19 cellular contexts compared by ENCODE assay signal in genomic region chr20:51211191-51211590, GRCh38.
A peak's percentile ranks its signal among the peaks of the same experiment; 100 is the strongest.
DNase-seq lines count a peak whose midpoint lies in the region; FAIRE-seq and TF ChIP-seq lines count a peak whose summit lies in the region.
"Had no signal": no experiment of that assay in that cellular context is flagged by ENCODE, and none has a peak within 500 bp of the region (broad histone marks: within the 10 kb centered on the region; RNA-seq: fewer than 3 reads in every experiment).

No MANE protein-coding gene starts in this region.

- no peaks in the 10 kb centered on the region for H3K9me1 ChIP-seq in keratinocyte (ENCODE audit: control insufficient read depth, extremely low read depth, insufficient read depth, low read length)

- no peak overlapping the region for H2AFZ ChIP-seq in keratinocyte (ENCODE audit: control insufficient read depth, low read length)

- H3K27ac ChIP-seq in left ventricle myocardium inferior (replicated peaks) (no peak overlapping the region), keratinocyte (ENCODE audit: control insufficient read depth, insufficient read depth, low read length) (no peak overlapping the region)
- H3K27ac ChIP-seq: A549, BLaER1 had no signal

- peak overlapping the region; percentile 22 for H3K4me2 ChIP-seq in keratinocyte (ENCODE audit: control insufficient read depth, extremely low read depth, insufficient read depth, low read depth, low read length)
- H3K4me2 ChIP-seq: A549, BLaER1 had no signal

- no peak overlapping the region for H3K9ac ChIP-seq in keratinocyte (ENCODE audit: control insufficient read depth, extremely low read depth, insufficient read depth, low read length)
- H3K9ac ChIP-seq: BLaER1 had no signal

- H3K9me3 ChIP-seq in left ventricle myocardium inferior (replicated peaks), result no peaks in the 10 kb centered on the region
- no peaks in the 10 kb centered on the region for H3K9me3 ChIP-seq in keratinocyte (ENCODE audit: control insufficient read depth, low read depth, low read length)
- H3K9me3 ChIP-seq: A549 had no signal

- intact Hi-C loops in cardiac septum (cut with DNase I) (no loop called here), left ventricle myocardium inferior (cut with micrococcal nuclease) (no loop called here)

- H3K27me3 ChIP-seq in left ventricle myocardium inferior (ENCODE audit: low read depth), result peaks cover 88% of the 10 kb centered on the region
- peaks cover 4% of the 10 kb centered on the region for H3K27me3 ChIP-seq in bronchial epithelial cell (ENCODE audit: control insufficient read depth, insufficient read depth, low read length)
- H3K27me3 ChIP-seq in keratinocyte (ENCODE audit: control insufficient read depth, extremely low read depth, insufficient read depth, low read length), result peaks cover 7% of the 10 kb centered on the region
- H3K27me3 ChIP-seq: BLaER1 had no signal

- no peaks in the 10 kb centered on the region for H3K36me3 ChIP-seq in left ventricle myocardium inferior
- no peaks in the 10 kb centered on the region for H3K36me3 ChIP-seq in bronchial epithelial cell (ENCODE audit: control insufficient read depth, insufficient read depth, low read length)
- H3K36me3 ChIP-seq in keratinocyte (ENCODE audit: control insufficient read depth in 2 of 2, extremely low read depth in 1 of 2, insufficient read depth in 2 of 2, low read length in 2 of 2), result no peaks in the 10 kb centered on the region
- H3K36me3 ChIP-seq: BLaER1 had no signal

- dilution Hi-C loops in keratinocyte (cut with MboI; ENCODE audit: extremely low pct_ligation_motif_present, low sequenced_read_pairs), result no loop called here

- no peak overlapping the region for H3K4me3 ChIP-seq in left ventricle myocardium inferior
- no peak overlapping the region for H3K4me3 ChIP-seq in bronchial epithelial cell (ENCODE audit: low read depth, low read length)
- no peak overlapping the region for H3K4me3 ChIP-seq in keratinocyte (ENCODE audit: control insufficient read depth in 2 of 3, extremely low read depth in 1 of 3, insufficient read depth in 2 of 3, low read depth in 1 of 3, low read length in 3 of 3)
- H3K4me3 ChIP-seq: A549, BLaER1, K562 had no signal

- TF ChIP-seq CTCF in left ventricle myocardium inferior (IDR thresholded peaks at IDR 0.05; ENCODE audit: borderline replicate concordance) (no peak), bronchial epithelial cell (IDR thresholded peaks at IDR 0.05; ENCODE audit: insufficient read depth, low read length, severe bottlenecking) (no peak), keratinocyte (optimal IDR thresholded peaks at IDR 0.05 in 1 of 3, IDR thresholded peaks at IDR 0.05 in 1 of 3, conservative IDR thresholded peaks at IDR 0.05 in 1 of 3; ENCODE audit: extremely low read depth in 1 of 3, insufficient read depth in 2 of 3, low read length in 3 of 3) (no peak)

- FAIRE-seq in bronchial epithelial cell (lab: Jason Lieb, UNC), result no peak
- peak; percentile 65 for FAIRE-seq in keratinocyte (lab: Jason Lieb, UNC)
- FAIRE-seq: A549, GM12891, K562 had no signal

- H3K4me1 ChIP-seq in left ventricle myocardium inferior, result no peaks in the 10 kb centered on the region
- H3K4me1 ChIP-seq in keratinocyte (ENCODE audit: control insufficient read depth, extremely low read depth, insufficient read depth, low read length), result peaks cover 7% of the 10 kb centered on the region
- H3K4me1 ChIP-seq: A549, BLaER1 had no signal

- peak; percentile 26 for DNase-seq in cardiac septum (ENCODE audit: low spot score)
- DNase-seq in left ventricle myocardium inferior, result no peak
- peak; percentile 69 for DNase-seq in bronchial epithelial cell (ENCODE audit: low read depth)
- DNase-seq in keratinocyte (ENCODE audit: low read depth, low spot score), result peak; percentile 40
- DNase-seq in NCI-H82 treated with DMSO at 0.1 percent for 48 hours (lab: John Stamatoyannopoulos, UW; ENCODE audit: unreplicated experiment), result no peak
- no peak for DNase-seq in activated naive CD4-positive, alpha-beta T cell (lab: John Stamatoyannopoulos, UW)
- no peak for DNase-seq in amygdala (lab: John Stamatoyannopoulos, UW)
- DNase-seq in KG1 (lab: John Stamatoyannopoulos, UW), result no peak
- DNase-seq: CD4-positive, alpha-beta memory T cell; GOT3; NCI-H1436 treated with DMSO at 0.1 percent for 48 hours; NCI-H2029 treated with DMSO at 0.1 percent for 48 hours; NCI-H510A; OCI-M1; SIG-M5 had no signal

- H4K20me1 ChIP-seq in keratinocyte (ENCODE audit: control insufficient read depth, extremely low read depth, insufficient read depth, low read length), result no peaks in the 10 kb centered on the region
- H4K20me1 ChIP-seq: BLaER1 had no signal

- H3K79me2 ChIP-seq in keratinocyte (ENCODE audit: control insufficient read depth, insufficient read depth, low read length), result no peaks in the 10 kb centered on the region

Comparison
In these comparisons a context has a peak if more than half of its experiments do, and no peak if none do; other contexts are left out.
1. DNase-seq: peak in cardiac septum (single experiment), bronchial epithelial cell (single experiment) and keratinocyte (single experiment); none in left ventricle myocardium inferior (single experiment), NCI-H82 treated with DMSO at 0.1 percent for 48 hours (single experiment), activated naive CD4-positive, alpha-beta T cell (0 of 4), amygdala (0 of 56) and KG1 (single experiment).